In genomic region chr10:106612381-106612780, GRCh38 we compare ENCODE assay signal across 20 cellular contexts.
"Had no signal": no experiment of that assay in that cellular context is flagged by ENCODE, and none has a peak within 500 bp of the region (broad histone marks: within the 10 kb centered on the region; RNA-seq: fewer than 3 reads in every experiment).

No MANE protein-coding gene starts in this region.

- H3K4me3 ChIP-seq: left lung, mucosa of descending colon, right atrium auricular region, smooth muscle cell, stomach, thyroid gland had no signal

- H2AFZ ChIP-seq: parathyroid adenoma had no signal

- FAIRE-seq: frontal cortex, islet of Langerhans had no signal

- H3K4me2 ChIP-seq: smooth muscle cell had no signal

- H3K4me1 ChIP-seq: left lung, parathyroid adenoma, right atrium auricular region, stomach, thyroid gland had no signal

- H3K9me3 ChIP-seq: left lung, mucosa of descending colon, right atrium auricular region, stomach, thyroid gland had no signal

- H3K9ac ChIP-seq: parathyroid adenoma had no signal

- H3K36me3 ChIP-seq: left lung, right atrium auricular region, stomach, thyroid gland had no signal

- DNase-seq: cortex of kidney; hypothalamus; left cardiac atrium; left lung; mesenchymal stem cell; mucosa of descending colon; naive B cell; stimulated activated CD4-positive, alpha-beta T cell treated with anti-CD3 and anti-CD28 coated beads, Interleukin-2, amount 100 ng/mL, for 24 hours; stimulated activated CD4-positive, alpha-beta T cell treated with anti-CD3 and anti-CD28 coated beads, Interleukin-4, amount 100 ng/mL, for 24 hours; stimulated activated naive CD4-positive, alpha-beta T cell treated with Interleukin-2 at 50 U/mL for 16 hours; stomach; thyroid gland had no signal

- H3K79me2 ChIP-seq: parathyroid adenoma had no signal

- H3K27ac ChIP-seq: left lung, parathyroid adenoma, right atrium auricular region, stomach, thyroid gland had no signal

- H3K27me3 ChIP-seq: right atrium auricular region, stomach, thyroid gland had no signal

- ATAC-seq: left cardiac atrium; left lung; mucosa of descending colon; natural killer cell treated with Interleukin-12 subunit alpha and Interleukin-12 subunit beta and Interleukin-15 and Interleukin-18, amount 100 ng/mL, for 72 hours; sciatic nerve; stimulated activated effector memory CD8-positive, alpha-beta T cell treated with anti-CD3 and anti-CD28 coated beads, Interleukin-12 subunit alpha, Interleukin-12 subunit beta, amount 100 ng/mL, for 72 hours had no signal
